ENCODE assay signal across 22 cellular contexts in genomic region chr15:76572983-76573314, GRCh38.
A peak's percentile ranks its signal among the peaks of the same experiment; 100 is the strongest.
DNase-seq lines count a peak whose midpoint lies in the region; ATAC-seq, FAIRE-seq and TF ChIP-seq lines count a peak whose summit lies in the region.
"Had no signal": no experiment of that assay in that cellular context is flagged by ENCODE, and none has a peak within 500 bp of the region (broad histone marks: within the 10 kb centered on the region; RNA-seq: fewer than 3 reads in every experiment).

No MANE protein-coding gene starts in this region.

- POLR2A ChIA-PET in HepG2 (lab: Yijun Ruan, JAX) = no interaction called here

- H3K36me3 Mint-ChIP-seq in chondrocyte (ENCODE audit: low read depth) = peaks cover 3% of the 10 kb centered on the region

- H2AFZ ChIP-seq in HepG2 (ENCODE audit: low read length) (no peak overlapping the region), osteoblast (ENCODE audit: low read length) (no peak overlapping the region)
- H2AFZ ChIP-seq: GM23338 had no signal

- H3K27me3 ChIP-seq in HepG2 (ENCODE audit: control insufficient read depth in 1 of 2, insufficient read depth in 2 of 2, low read length in 2 of 2) (no peaks in the 10 kb centered on the region), right lobe of liver (no peaks in the 10 kb centered on the region), osteoblast (ENCODE audit: insufficient read depth, low read length) (no peaks in the 10 kb centered on the region), testis (no peaks in the 10 kb centered on the region)

- H3K4me1 ChIP-seq in HepG2 (ENCODE audit: insufficient read depth, low read length) = peaks cover 27% of the 10 kb centered on the region
- peaks cover 0 to 9% (median 4%) of the 10 kb centered on the region in 4 donors for H3K4me1 ChIP-seq in right lobe of liver
- peaks cover 7% of the 10 kb centered on the region for H3K4me1 ChIP-seq in osteoblast (ENCODE audit: insufficient read depth, low read length)
- peaks cover 10% of the 10 kb centered on the region for H3K4me1 ChIP-seq in testis

- TF ChIP-seq CTCF in HepG2 (CRISPR knock-in tag; IDR thresholded peaks at IDR 0.05) (no peak), right lobe of liver (IDR thresholded peaks at IDR 0.05) (no peak), chondrocyte (IDR thresholded peaks at IDR 0.05) (no peak), osteoblast (IDR thresholded peaks at IDR 0.05; ENCODE audit: extremely low read depth, low read depth, low read length) (no peak), testis (IDR thresholded peaks at IDR 0.05) (no peak)

- CTCF ChIA-PET in HepG2 (lab: Yijun Ruan, JAX; ENCODE audit: low intra/inter-chr PET ratio, low total read pairs) = no interaction called here

- H3K27me3 Mint-ChIP-seq in chondrocyte (ENCODE audit: low read depth) = no peaks in the 10 kb centered on the region
- H3K27me3 Mint-ChIP-seq: CD4-positive, alpha-beta memory T cell had no signal

- H3K4me3 ChIP-seq in HepG2 (replicated peaks in 1 of 3; ENCODE audit: insufficient read depth in 1 of 3, low read depth in 2 of 3, low read length in 3 of 3) (no peak overlapping the region), right lobe of liver (no peak overlapping the region), osteoblast (ENCODE audit: insufficient read depth, low read length) (no peak overlapping the region), testis (no peak overlapping the region)
- H3K4me3 ChIP-seq: GM23338 had no signal

- H3K4me3 Mint-ChIP-seq in chondrocyte (ENCODE audit: unreplicated experiment) = no peak overlapping the region
- H3K4me3 Mint-ChIP-seq: CD4-positive, alpha-beta memory T cell; GM23338; H9 had no signal

- H3K4me1 Mint-ChIP-seq in chondrocyte (ENCODE audit: low read depth) = peaks cover 36% of the 10 kb centered on the region

- in situ Hi-C loops in HepG2 (cut with HindIII; ENCODE audit: extremely low pct_ligation_motif_present, low pct_unique_long_range_greater_than_20kb) = no loop called here

- intact Hi-C loops in HepG2 (cut with micrococcal nuclease; ENCODE audit: unreplicated experiment) (no loop called here), right lobe of liver (cut with DNase I) (no loop called here), testis (cut with DNase I; ENCODE audit: low total_unique reads) (no loop called here)

- no peak for DNase-seq in HepG2 (ENCODE audit: low spot score)
- DNase-seq in right lobe of liver = no peak
- DNase-seq in chondrocyte (ENCODE audit: low spot score) = no peak
- no peak for DNase-seq in osteoblast (ENCODE audit: insufficient read length, low spot score, missing footprints)
- no peak for DNase-seq in NAMALWA (ENCODE audit: low spot score)
- no peak for DNase-seq in testis
- no peak for DNase-seq in anterior cingulate cortex (lab: John Stamatoyannopoulos, UW)
- DNase-seq: ACHN; AML-193; C1 segment of cervical spinal cord; Calu3; CD4-positive, alpha-beta memory T cell; COR-L47; DMS79 treated with DMSO at 0.1 percent for 48 hours; GF-D8; H9 had no signal

- ATAC-seq in HepG2 = no peak
- ATAC-seq in right lobe of liver = no peak
- no peak for ATAC-seq in HG03139 (IDR thresholded peaks at IDR 0.05; ENCODE audit: unreplicated experiment)
- ATAC-seq: GM23338, HCT116 had no signal

- TF ChIP-seq RAD21 in HepG2 (CRISPR knock-in tag; IDR thresholded peaks at IDR 0.05) = no peak

- no peak overlapping the region for H3K9ac ChIP-seq in HepG2 (ENCODE audit: insufficient read depth, low read depth, low read length)

- H3K36me3 ChIP-seq in HepG2 (replicated peaks in 1 of 2; ENCODE audit: control insufficient read depth in 1 of 2, insufficient read depth in 2 of 2, low read length in 2 of 2) (no peaks in the 10 kb centered on the region), right lobe of liver (no peaks in the 10 kb centered on the region), osteoblast (ENCODE audit: insufficient read depth, low read length) (no peaks in the 10 kb centered on the region), testis (ENCODE audit: low read depth, missing control alignments) (no peaks in the 10 kb centered on the region)

- TF ChIP-seq EP300 in HepG2 (IDR thresholded peaks at IDR 0.05; ENCODE audit: low read depth in 2 of 2, low read length in 2 of 2) (no peak), HepG2 (CRISPR knock-in tag; IDR thresholded peaks at IDR 0.05; ENCODE audit: borderline replicate concordance) (no peak)

- no peak overlapping the region for H3K27ac ChIP-seq in HepG2 (ENCODE audit: extremely low read length, insufficient read depth, low read length)
- H3K27ac ChIP-seq in right lobe of liver = no peak overlapping the region
- H3K27ac ChIP-seq in osteoblast (ENCODE audit: low read depth, low read length) = no peak overlapping the region
- no peak overlapping the region for H3K27ac ChIP-seq in testis
- H3K27ac ChIP-seq: 22Rv1 had no signal

- H3K27ac Mint-ChIP-seq in chondrocyte (ENCODE audit: unreplicated experiment) = peak overlapping the region; percentile 9
- H3K27ac Mint-ChIP-seq: CD4-positive, alpha-beta memory T cell; GM23338; H9 had no signal

- H3K4me2 ChIP-seq in HepG2 (ENCODE audit: low read depth, low read length) (no peak overlapping the region), osteoblast (ENCODE audit: insufficient read depth, low read length) (peak overlapping the region; percentile 18)
- H3K4me2 ChIP-seq: GM23338 had no signal

- no peaks in the 10 kb centered on the region for H4K20me1 ChIP-seq in HepG2 (ENCODE audit: insufficient read depth, low read length)
- no peaks in the 10 kb centered on the region for H4K20me1 ChIP-seq in osteoblast (ENCODE audit: insufficient read depth, low read length)

- no peaks in the 10 kb centered on the region for H3K9me3 ChIP-seq in HepG2 (ENCODE audit: low read length)
- no peaks in the 10 kb centered on the region for H3K9me3 ChIP-seq in right lobe of liver
- H3K9me3 ChIP-seq in osteoblast (ENCODE audit: low read depth, low read length) = no peaks in the 10 kb centered on the region
- no peaks in the 10 kb centered on the region for H3K9me3 ChIP-seq in testis

- FAIRE-seq in HepG2 (lab: Jason Lieb, UNC) = no peak
- FAIRE-seq: GM12891, GM18507 had no signal

- BruUV-seq in HepG2 (replicated peaks; lab: Mats Ljungman, UMichigan) = no TSS peak

- TF ChIP-seq POLR2A in HepG2 (IDR thresholded peaks at IDR 0.05; ENCODE audit: insufficient read depth in 1 of 2, low read depth in 2 of 2, low read length in 2 of 2) (no peak), right lobe of liver (IDR thresholded peaks at IDR 0.05) (no peak), testis (IDR thresholded peaks at IDR 0.05) (no peak)

- H3K79me2 ChIP-seq in HepG2 (ENCODE audit: insufficient read depth, low read length) (no peaks in the 10 kb centered on the region), osteoblast (ENCODE audit: insufficient read depth, low read length) (no peaks in the 10 kb centered on the region)

- peaks cover 4% of the 10 kb centered on the region for H3K9me3 Mint-ChIP-seq in chondrocyte (ENCODE audit: low read depth)

TF ChIP-seq in HepG2, 621 proteins besides CTCF, POLR2A, EP300 and RAD21:
- TF ChIP-seq MED1 (CRISPR knock-in tag; IDR thresholded peaks at IDR 0.05) = no peak
- TF ChIP-seq HNF4G (IDR thresholded peaks at IDR 0.05; ENCODE audit: borderline replicate concordance, low read depth, low read length) = no peak
- TF ChIP-seq HNF4G (CRISPR knock-in tag; IDR thresholded peaks at IDR 0.05; ENCODE audit: borderline replicate concordance, low read depth) = no peak
- TF ChIP-seq CEBPB (IDR thresholded peaks at IDR 0.05; ENCODE audit: borderline replicate concordance, low read depth, low read length) = peak; percentile 54; the same call in 1 of the 2 replicates
